In genomic region chr10:89119651-89120050, GRCh38 we compare ENCODE assay signal across 15 cellular contexts.
DNase-seq lines count a peak whose midpoint lies in the region; ATAC-seq and TF ChIP-seq lines count a peak whose summit lies in the region.
"Had no signal": no experiment of that assay in that cellular context is flagged by ENCODE, and none has a peak within 500 bp of the region (broad histone marks: within the 10 kb centered on the region; RNA-seq: fewer than 3 reads in every experiment).

No MANE protein-coding gene starts in this region.

- H4K91ac ChIP-seq in trophoblast cell (ENCODE audit: low read depth, low read length), result no peak overlapping the region

- H3K27me3 Mint-ChIP-seq in GM23338 (ENCODE audit: insufficient read depth, low read depth, poor library complexity) (no peaks in the 10 kb centered on the region), neural progenitor cell (ENCODE audit: insufficient read depth, low read depth) (peaks cover 2% of the 10 kb centered on the region)

- no peaks in the 10 kb centered on the region for H3K36me3 ChIP-seq in GM23338 (ENCODE audit: insufficient read depth)
- no peaks in the 10 kb centered on the region for H3K36me3 ChIP-seq in Loucy (ENCODE audit: insufficient read depth, low read length)
- H3K36me3 ChIP-seq in SJSA1, result no peaks in the 10 kb centered on the region
- no peaks in the 10 kb centered on the region for H3K36me3 ChIP-seq in neural progenitor cell
- H3K36me3 ChIP-seq in trophoblast cell (ENCODE audit: control insufficient read depth in 1 of 2, insufficient read depth in 2 of 2, low read length in 2 of 2), result no peaks in the 10 kb centered on the region
- H3K36me3 ChIP-seq: Peyer's patch had no signal

- H3K4ac ChIP-seq in trophoblast cell (ENCODE audit: low read depth, low read length), result no peak overlapping the region

- H3K23ac ChIP-seq in trophoblast cell (ENCODE audit: low read length), result no peak overlapping the region

- TF ChIP-seq CTCF in GM23338 (conservative IDR thresholded peaks at IDR 0.05; ENCODE audit: low read depth in 2 of 2) (no peak), Loucy (conservative IDR thresholded peaks at IDR 0.05; ENCODE audit: low read length) (no peak), neural progenitor cell (IDR thresholded peaks at IDR 0.05) (no peak)

- H2AFZ ChIP-seq in GM23338, result 0 out of 2 replicates have a peak overlapping the region, but pooled peaks have one; percentile 2
- H2AFZ ChIP-seq in Loucy (ENCODE audit: low read length), result 0 out of 2 replicates have a peak overlapping the region, but pooled peaks have one; percentile 8
- H2AFZ ChIP-seq in neural progenitor cell (replicated peaks), result peak overlapping the region; percentile 47
- H2AFZ ChIP-seq in trophoblast cell (ENCODE audit: insufficient read depth, low read length, poor library complexity), result no peak overlapping the region

- H4K12ac ChIP-seq in trophoblast cell (ENCODE audit: low read depth, low read length), result no peak overlapping the region

- H3K27ac ChIP-seq in GM23338 (ENCODE audit: low read depth) (no peak overlapping the region), SJSA1 (peak overlapping the region; percentile 3; the same call in 1 of the 2 replicates), neural progenitor cell (no peak overlapping the region), trophoblast cell (ENCODE audit: low read depth, low read length) (no peak overlapping the region)
- H3K27ac ChIP-seq: Peyer's patch had no signal

- H3K9me3 ChIP-seq in Loucy (ENCODE audit: insufficient read depth, low read depth, low read length) (no peaks in the 10 kb centered on the region), SJSA1 (replicated peaks) (no peaks in the 10 kb centered on the region), neural progenitor cell (ENCODE audit: low read depth) (no peaks in the 10 kb centered on the region), trophoblast cell (ENCODE audit: insufficient read depth, low read depth, low read length) (no peaks in the 10 kb centered on the region)
- H3K9me3 ChIP-seq: Peyer's patch had no signal

- no peak overlapping the region for H3K18ac ChIP-seq in trophoblast cell (ENCODE audit: low read length)

- H3K79me1 ChIP-seq in trophoblast cell (ENCODE audit: low read length), result no peaks in the 10 kb centered on the region

- no peaks in the 10 kb centered on the region for H3K9me3 Mint-ChIP-seq in GM23338
- no peaks in the 10 kb centered on the region for H3K9me3 Mint-ChIP-seq in neural progenitor cell
- H3K9me3 Mint-ChIP-seq: CD4-positive, alpha-beta T cell had no signal

- no peak overlapping the region for H3K14ac ChIP-seq in trophoblast cell (ENCODE audit: low read length)

- H4K20me1 ChIP-seq in GM23338 (replicated peaks; ENCODE audit: insufficient read depth), result no peaks in the 10 kb centered on the region
- H4K20me1 ChIP-seq in Loucy (ENCODE audit: insufficient read depth, low read length, poor library complexity, severe bottlenecking), result no peaks in the 10 kb centered on the region
- no peaks in the 10 kb centered on the region for H4K20me1 ChIP-seq in neural progenitor cell (ENCODE audit: low read depth)

- no peaks in the 10 kb centered on the region for H3K4me1 ChIP-seq in GM23338 (ENCODE audit: insufficient read depth)
- H3K4me1 ChIP-seq in Loucy (ENCODE audit: insufficient read depth, low read length, poor library complexity, severe bottlenecking), result peaks cover 9% of the 10 kb centered on the region
- H3K4me1 ChIP-seq in SJSA1 (replicated peaks), result peaks cover 77% of the 10 kb centered on the region
- no peaks in the 10 kb centered on the region for H3K4me1 ChIP-seq in neural progenitor cell
- no peaks in the 10 kb centered on the region for H3K4me1 ChIP-seq in trophoblast cell (ENCODE audit: control insufficient read depth in 1 of 2, insufficient read depth in 2 of 2, low read length in 2 of 2)
- H3K4me1 ChIP-seq: Peyer's patch had no signal

- H3K9me2 ChIP-seq in GM23338 (ENCODE audit: insufficient read depth), result no peaks in the 10 kb centered on the region; the same call in 1 of the 2 replicates
- no peaks in the 10 kb centered on the region for H3K9me2 ChIP-seq in Loucy (replicated peaks; ENCODE audit: low read depth, low read length)

- H3K4me3 Mint-ChIP-seq in GM23338 (no peak overlapping the region), neural progenitor cell (no peak overlapping the region)
- H3K4me3 Mint-ChIP-seq: B cell; CD4-positive, alpha-beta T cell had no signal

- H3K27ac Mint-ChIP-seq in GM23338, result no peak overlapping the region
- no peak overlapping the region for H3K27ac Mint-ChIP-seq in neural progenitor cell
- H3K27ac Mint-ChIP-seq: B cell; CD4-positive, alpha-beta T cell had no signal

- H3K4me2 ChIP-seq in GM23338 (no peak overlapping the region), Loucy (ENCODE audit: low read depth, low read length, poor library complexity, severe bottlenecking) (no peak overlapping the region), neural progenitor cell (no peak overlapping the region), trophoblast cell (ENCODE audit: low read length) (no peak overlapping the region)

- H3F3A ChIP-seq in GM23338 (replicated peaks; ENCODE audit: low read depth), result no peaks in the 10 kb centered on the region
- H3F3A ChIP-seq in Loucy (ENCODE audit: low read depth), result no peaks in the 10 kb centered on the region
- H3F3A ChIP-seq in neural progenitor cell (ENCODE audit: low read depth), result no peaks in the 10 kb centered on the region

- H2AK5ac ChIP-seq in trophoblast cell (ENCODE audit: low read length), result no peak overlapping the region

- no peaks in the 10 kb centered on the region for H3K36me3 Mint-ChIP-seq in GM23338 (ENCODE audit: low read depth)
- H3K36me3 Mint-ChIP-seq in neural progenitor cell, result no peaks in the 10 kb centered on the region

- H2BK5ac ChIP-seq in trophoblast cell (ENCODE audit: low read depth, low read length, poor library complexity), result no peak overlapping the region

- no peak overlapping the region for H2BK12ac ChIP-seq in trophoblast cell (ENCODE audit: low read length)

- H3K4me3 ChIP-seq in GM23338 (no peak overlapping the region), Loucy (ENCODE audit: low read length, poor library complexity, severe bottlenecking) (no peak overlapping the region), SJSA1 (no peak overlapping the region), neural progenitor cell (no peak overlapping the region), trophoblast cell (ENCODE audit: low read depth, low read length) (no peak overlapping the region)
- H3K4me3 ChIP-seq: Peyer's patch had no signal

- WGBS in trophoblast cell (ENCODE audit: extremely low coverage, insufficient coverage, insufficient read length), result no CpG with 5 or more reads among the region's 1 CpG

- no peak overlapping the region for H4K8ac ChIP-seq in trophoblast cell (ENCODE audit: low read depth, low read length)

- peak; percentile 18 for DNase-seq in GM23338 (ENCODE audit: low spot score)
- peak; percentile 67 to 76 for DNase-seq in SJSA1 (ENCODE audit: low read depth in 1 of 2, low spot score in 2 of 2)
- no peak for DNase-seq in neural progenitor cell (ENCODE audit: low spot score)
- no peak for DNase-seq in trophoblast cell
- DNase-seq: Calu3; CD4-positive, alpha-beta T cell; HCEC 1CT; KG1; MM.1S; NCI-H1105; Peyer's patch had no signal

- H3K27me3 ChIP-seq in GM23338 (ENCODE audit: insufficient read depth) (no peaks in the 10 kb centered on the region), Loucy (ENCODE audit: insufficient read depth, low read length, poor library complexity, severe bottlenecking) (no peaks in the 10 kb centered on the region), SJSA1 (replicated peaks) (no peaks in the 10 kb centered on the region), neural progenitor cell (no peaks in the 10 kb centered on the region), trophoblast cell (ENCODE audit: insufficient read depth, low read length) (no peaks in the 10 kb centered on the region)
- H3K27me3 ChIP-seq: Peyer's patch had no signal

- H3K9ac ChIP-seq in Loucy (ENCODE audit: low read depth, low read length, poor library complexity, severe bottlenecking) (no peak overlapping the region), neural progenitor cell (no peak overlapping the region), trophoblast cell (ENCODE audit: low read length) (no peak overlapping the region)

- H3K4me1 Mint-ChIP-seq in GM23338 (no peaks in the 10 kb centered on the region), neural progenitor cell (no peaks in the 10 kb centered on the region)

- ATAC-seq in GM23338, result peak; percentile 52
- ATAC-seq in GM18517 (IDR thresholded peaks at IDR 0.05; ENCODE audit: unreplicated experiment), result no peak
- ATAC-seq in HG02840 (IDR thresholded peaks at IDR 0.05; ENCODE audit: low FRiP score, unreplicated experiment), result no peak

- H2BK120ac ChIP-seq in trophoblast cell (ENCODE audit: insufficient read depth, low read length, poor library complexity), result no peak overlapping the region

- H3K79me2 ChIP-seq in GM23338 (replicated peaks; ENCODE audit: insufficient read depth) (no peaks in the 10 kb centered on the region), Loucy (ENCODE audit: insufficient read depth, low read length) (no peaks in the 10 kb centered on the region), neural progenitor cell (ENCODE audit: low read depth) (no peaks in the 10 kb centered on the region), trophoblast cell (ENCODE audit: control insufficient read depth, insufficient read depth, low read length, poor library complexity) (no peaks in the 10 kb centered on the region)

TF ChIP-seq in GM23338, 12 proteins besides CTCF, POLR2A, EP300 and RAD21:
- TF ChIP-seq POLR2AphosphoS5 (IDR thresholded peaks at IDR 0.05; ENCODE audit: low read depth), result no peak
- TF ChIP-seq ZNF331 (CRISPR knock-in tag; IDR thresholded peaks at IDR 0.05; ENCODE audit: low read depth), result no peak
- TF ChIP-seq, protein P1, sequence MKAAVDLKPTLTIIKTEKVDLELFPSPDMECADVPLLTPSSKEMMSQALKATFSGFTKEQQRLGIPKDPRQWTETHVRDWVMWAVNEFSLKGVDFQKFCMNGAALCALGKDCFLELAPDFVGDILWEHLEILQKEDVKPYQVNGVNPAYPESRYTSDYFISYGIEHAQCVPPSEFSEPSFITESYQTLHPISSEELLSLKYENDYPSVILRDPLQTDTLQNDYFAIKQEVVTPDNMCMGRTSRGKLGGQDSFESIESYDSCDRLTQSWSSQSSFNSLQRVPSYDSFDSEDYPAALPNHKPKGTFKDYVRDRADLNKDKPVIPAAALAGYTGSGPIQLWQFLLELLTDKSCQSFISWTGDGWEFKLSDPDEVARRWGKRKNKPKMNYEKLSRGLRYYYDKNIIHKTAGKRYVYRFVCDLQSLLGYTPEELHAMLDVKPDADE (IDR thresholded peaks at IDR 0.05), result no peak
- no peak for TF ChIP-seq EZH2phosphoT487 (IDR thresholded peaks at IDR 0.05; ENCODE audit: unreplicated experiment)
- TF ChIP-seq JUNB (IDR thresholded peaks at IDR 0.05; ENCODE audit: unreplicated experiment), result no peak
TF ChIP-seq in GM23338: peak in this region for 0.

Comparison
In these comparisons a context has a peak if more than half of its experiments do, and no peak if none do; other contexts are left out.
1. DNase-seq: peak in GM23338 (single experiment) and SJSA1 (2 of 2); none in neural progenitor cell (single experiment) and trophoblast cell (0 of 2).